In genomic region chr18:23884712-23885375, GRCh38 we compare ENCODE assay signal across 9 cellular contexts.
DNase-seq lines count a peak whose midpoint lies in the region; ATAC-seq and TF ChIP-seq lines count a peak whose summit lies in the region.
"Had no signal": no experiment of that assay in that cellular context is flagged by ENCODE, and none has a peak within 500 bp of the region (broad histone marks: within the 10 kb centered on the region; RNA-seq: fewer than 3 reads in every experiment).

No MANE protein-coding gene starts in this region.

- H4K8ac ChIP-seq in H9 (replicated peaks; ENCODE audit: insufficient read length, low read depth, low read length), result no peak overlapping the region

- H3F3A ChIP-seq in PC-3 (ENCODE audit: low read length, unreplicated experiment), result peaks cover 5% of the 10 kb centered on the region

- TF ChIP-seq POLR2A in sigmoid colon (IDR thresholded peaks at IDR 0.05), result no peak

- BruUV-seq in PC-3 (replicated peaks; lab: Mats Ljungman, UMichigan), result no TSS peak

- H3K9me3 ChIP-seq in H9 (ENCODE audit: control insufficient read depth, low read depth, low read length) (no peaks in the 10 kb centered on the region), PC-3 (ENCODE audit: low read length) (no peaks in the 10 kb centered on the region), right atrium auricular region (no peaks in the 10 kb centered on the region), sigmoid colon (no peaks in the 10 kb centered on the region)

- no peaks in the 10 kb centered on the region; the same call in 1 of the 2 replicates for H3K27me3 Mint-ChIP-seq in H9 (ENCODE audit: low read depth)
- H3K27me3 Mint-ChIP-seq in endothelial cell (ENCODE audit: unreplicated experiment), result peaks cover 3% of the 10 kb centered on the region

- H3K27ac ChIP-seq in H9 (ENCODE audit: insufficient read length, low read depth, low read length), result no peak overlapping the region
- no peak overlapping the region for H3K27ac ChIP-seq in PC-3 (ENCODE audit: low read length)
- peak overlapping the region; percentile 75 to 78 for H3K27ac ChIP-seq in right atrium auricular region
- peak overlapping the region; percentile 55 to 70 (median 60) for H3K27ac ChIP-seq in sigmoid colon

- H2BK12ac ChIP-seq in H9 (ENCODE audit: insufficient read length, low read depth, low read length), result no peak overlapping the region

- H3K14ac ChIP-seq in H9 (ENCODE audit: insufficient read depth, low read length), result no peak overlapping the region

- ATAC-seq in PC-3 (0 out of 2 replicates have a peak, but pooled peaks have one; percentile 34), GM21619 (IDR thresholded peaks at IDR 0.05; ENCODE audit: unreplicated experiment) (no peak), HG03439 (IDR thresholded peaks at IDR 0.05; ENCODE audit: unreplicated experiment) (no peak)

- TF ChIP-seq CTCF in H9 (conservative IDR thresholded peaks at IDR 0.05), result no peak
- no peak for TF ChIP-seq CTCF in PC-3 (conservative IDR thresholded peaks at IDR 0.05; ENCODE audit: low read depth, low read length)
- TF ChIP-seq CTCF in right atrium auricular region (IDR thresholded peaks at IDR 0.05), result no peak
- no peak for TF ChIP-seq CTCF in sigmoid colon (IDR thresholded peaks at IDR 0.05)
- no peak for TF ChIP-seq CTCF in endothelial cell (IDR thresholded peaks at IDR 0.05; ENCODE audit: unreplicated experiment)

- peaks cover 61% of the 10 kb centered on the region for H3K36me3 ChIP-seq in PC-3 (ENCODE audit: low read depth, low read length)
- no peaks in the 10 kb centered on the region for H3K36me3 ChIP-seq in right atrium auricular region
- no peaks in the 10 kb centered on the region for H3K36me3 ChIP-seq in sigmoid colon

- no peaks in the 10 kb centered on the region for H3K9me3 Mint-ChIP-seq in H9
- no peaks in the 10 kb centered on the region for H3K9me3 Mint-ChIP-seq in endothelial cell (ENCODE audit: unreplicated experiment)
- H3K9me3 Mint-ChIP-seq: activated naive CD4-positive, alpha-beta T cell treated with anti-CD3 and anti-CD28 coated beads, Interleukin-2, amount 10 ng/mL, durations not matched to agents 7 days and 5 days had no signal

- no peak for TF ChIP-seq EP300 in sigmoid colon (IDR thresholded peaks at IDR 0.05)

- no peak overlapping the region for H2BK5ac ChIP-seq in H9 (ENCODE audit: insufficient read length, low read length)

- no peaks in the 10 kb centered on the region for H3K36me3 Mint-ChIP-seq in H9 (ENCODE audit: insufficient read depth in 1 of 3, low read depth in 3 of 3)
- H3K36me3 Mint-ChIP-seq in endothelial cell (ENCODE audit: low read depth, unreplicated experiment), result peaks cover 5% of the 10 kb centered on the region
- H3K36me3 Mint-ChIP-seq: activated naive CD4-positive, alpha-beta T cell treated with anti-CD3 and anti-CD28 coated beads, Interleukin-2, amount 10 ng/mL, durations not matched to agents 7 days and 5 days had no signal

- peak overlapping the region in 2 of 3 experiments; percentile 7 to 31; a peak in 2 of 7 replicates for H3K27ac Mint-ChIP-seq in H9
- no peak overlapping the region for H3K27ac Mint-ChIP-seq in endothelial cell (ENCODE audit: unreplicated experiment)

- no peak overlapping the region for H3K9ac ChIP-seq in H9 (ENCODE audit: extremely low read depth, insufficient read length, low read length)
- H3K9ac ChIP-seq in PC-3 (ENCODE audit: low read length), result no peak overlapping the region

- H3K18ac ChIP-seq in H9 (ENCODE audit: insufficient read length, low read depth, low read length), result no peak overlapping the region

- no peak overlapping the region for H3T11ph ChIP-seq in H9 (ENCODE audit: low read length)

- H3K4me1 Mint-ChIP-seq in H9, result peaks cover 17 to 18% of the 10 kb centered on the region in 2 experiments
- H3K4me1 Mint-ChIP-seq in endothelial cell (ENCODE audit: unreplicated experiment), result no peaks in the 10 kb centered on the region

- H2BK120ac ChIP-seq in H9 (ENCODE audit: low read depth, low read length, poor library complexity, severe bottlenecking), result no peak overlapping the region

- WGBS in H9 (ENCODE audit: extremely low coverage, insufficient read length, low lambda C conversion rate), result 100% methylated on average over 2 of the region's 13 CpGs
- 24 to 62% methylated on average over 13 of the region's 13 CpGs for WGBS in sigmoid colon, 2 donors

- H2BK15ac ChIP-seq in H9 (ENCODE audit: low read depth, low read length), result no peak overlapping the region

- H3K79me2 ChIP-seq in H9 (ENCODE audit: insufficient read depth, low read length) (no peaks in the 10 kb centered on the region), PC-3 (ENCODE audit: low read length) (no peaks in the 10 kb centered on the region)

- H4K5ac ChIP-seq in H9 (ENCODE audit: insufficient read length, low read depth, low read length), result no peak overlapping the region

- H3K4me3 Mint-ChIP-seq in H9, result no peak overlapping the region
- no peak overlapping the region for H3K4me3 Mint-ChIP-seq in endothelial cell (ENCODE audit: unreplicated experiment)
- H3K4me3 Mint-ChIP-seq: activated naive CD4-positive, alpha-beta T cell treated with anti-CD3 and anti-CD28 coated beads, Interleukin-2, amount 10 ng/mL, durations not matched to agents 7 days and 5 days had no signal

- POLR2A ChIA-PET in PC-3 (lab: Charles Lee; ENCODE audit: unreplicated experiment), result no interaction called here

- H3K4me3 ChIP-seq in PC-3 (ENCODE audit: low read length) (no peak overlapping the region), right atrium auricular region (no peak overlapping the region), sigmoid colon (no peak overlapping the region)

- H2AK5ac ChIP-seq in H9 (ENCODE audit: insufficient read length, low read length), result no peak overlapping the region

- intact Hi-C loops in PC-3 (cut with micrococcal nuclease) (no loop called here), sigmoid colon (cut with DNase I) (no loop called here)

- DNase-seq in H9, result peak; percentile 48
- DNase-seq in PC-3, result no peak
- no peak for DNase-seq in right atrium auricular region (ENCODE audit: low spot score)
- DNase-seq in sigmoid colon, result peak; percentile 72
- DNase-seq in endothelial cell (ENCODE audit: low spot score), result no peak
- no peak for DNase-seq in NCI-H2029 (lab: John Stamatoyannopoulos, UW)
- DNase-seq: activated naive CD4-positive, alpha-beta T cell treated with anti-CD3 and anti-CD28 coated beads, Interleukin-2, amount 10 ng/mL, durations not matched to agents 7 days and 5 days had no signal

- no peak overlapping the region for H4K91ac ChIP-seq in H9 (ENCODE audit: insufficient read length, low read depth, low read length)

- no peak overlapping the region for H3K4ac ChIP-seq in H9 (ENCODE audit: low read depth, low read length)

- H2BK20ac ChIP-seq in H9 (ENCODE audit: low read depth, low read length, poor library complexity, severe bottlenecking), result no peak overlapping the region

- H3K56ac ChIP-seq in H9 (ENCODE audit: insufficient read length, low read depth, low read length), result no peak overlapping the region

- H3K27me3 ChIP-seq in H9 (ENCODE audit: insufficient read depth, low read length) (no peaks in the 10 kb centered on the region), PC-3 (ENCODE audit: low read length) (no peaks in the 10 kb centered on the region), right atrium auricular region (no peaks in the 10 kb centered on the region), sigmoid colon (no peaks in the 10 kb centered on the region)

- H3K23me2 ChIP-seq in H9 (ENCODE audit: insufficient read length, low read depth, low read length, poor library complexity, severe bottlenecking), result no peaks in the 10 kb centered on the region

- no peaks in the 10 kb centered on the region for H4K20me1 ChIP-seq in H9 (ENCODE audit: control insufficient read depth, insufficient read depth, insufficient read length)
- H4K20me1 ChIP-seq in PC-3 (ENCODE audit: low read length), result peaks cover 26% of the 10 kb centered on the region; the same call in 1 of the 2 replicates

- H3K79me1 ChIP-seq in H9 (ENCODE audit: insufficient read depth, low read depth, low read length, poor library complexity, severe bottlenecking), result no peaks in the 10 kb centered on the region

- H3K23ac ChIP-seq in H9 (ENCODE audit: insufficient read length, low read depth, low read length), result no peak overlapping the region

- no peak overlapping the region for H3K4me2 ChIP-seq in H9 (ENCODE audit: insufficient read depth, insufficient read length, low read length)
- H3K4me2 ChIP-seq in PC-3 (ENCODE audit: low read length), result no peak overlapping the region

- no peak overlapping the region for H2AFZ ChIP-seq in H9 (ENCODE audit: low read length)
- H2AFZ ChIP-seq in PC-3 (ENCODE audit: low read length), result no peak overlapping the region

- CTCF ChIA-PET in PC-3 (lab: Charles Lee), result no interaction called here

- H3K9me2 ChIP-seq in PC-3 (replicated peaks; ENCODE audit: low read length), result no peaks in the 10 kb centered on the region

- H3K4me1 ChIP-seq in H9 (ENCODE audit: insufficient read depth, low read length) (no peaks in the 10 kb centered on the region), PC-3 (ENCODE audit: insufficient read depth, low read length) (peaks cover 6% of the 10 kb centered on the region), right atrium auricular region (peaks cover 0 to 14% of the 10 kb centered on the region in 2 donors), sigmoid colon (peaks cover 0 to 6% (median 0%) of the 10 kb centered on the region in 4 donors)

Comparison
In these comparisons a context has a peak if more than half of its experiments do, and no peak if none do; other contexts are left out.
1. DNase-seq: peak in H9 (single experiment) and sigmoid colon (single experiment); none in PC-3 (single experiment), right atrium auricular region (single experiment), endothelial cell (single experiment) and NCI-H2029 (single experiment).
2. H3K27ac ChIP-seq: peak in right atrium auricular region (2 of 2) and sigmoid colon (4 of 4); none in H9 (single experiment) and PC-3 (single experiment).